Comparison of ENCODE assay signal across 19 cellular contexts in genomic region chr21:46480466-46480865, GRCh38. TPM values are rescaled to one million over a fixed set of nuclear protein-coding genes. Genes with fewer than 3 reads are reported as not detected.
A peak's percentile ranks its signal among the peaks of the same experiment; 100 is the strongest.
DNase-seq lines count a peak whose midpoint lies in the region; ATAC-seq and TF ChIP-seq lines count a peak whose summit lies in the region.
"Had no signal": no experiment of that assay in that cellular context is flagged by ENCODE, and none has a peak within 500 bp of the region (broad histone marks: within the 10 kb centered on the region; RNA-seq: fewer than 3 reads in every experiment).

No MANE protein-coding gene starts in this region.

- no peaks in the 10 kb centered on the region for H4K20me1 ChIP-seq in PC-9 (ENCODE audit: insufficient read depth)

- POLR2A ChIA-PET in naive thymus-derived CD8-positive, alpha-beta T cell (lab: Charles Lee), result no interaction called here
- POLR2A ChIA-PET in PC-9 (lab: Charles Lee; ENCODE audit: unreplicated experiment), result no interaction called here

- TF ChIP-seq CTCF in progenitor cell of endocrine pancreas (IDR thresholded peaks at IDR 0.05; ENCODE audit: unreplicated experiment) (no peak), PC-9 (conservative IDR thresholded peaks at IDR 0.05) (no peak)

- intact Hi-C loops in PC-9 (cut with micrococcal nuclease; ENCODE audit: unreplicated experiment), result no loop called here

- H3K4me2 ChIP-seq in PC-9, result no peak overlapping the region
- H3K4me2 ChIP-seq: BLaER1 had no signal

- H3K4me1 ChIP-seq in PC-9 (replicated peaks; ENCODE audit: insufficient read depth), result no peaks in the 10 kb centered on the region
- H3K4me1 ChIP-seq: BLaER1 had no signal

- H3K36me3 ChIP-seq in PC-9 (ENCODE audit: low read depth), result no peaks in the 10 kb centered on the region

- H3K79me2 ChIP-seq in PC-9 (ENCODE audit: low read depth), result no peaks in the 10 kb centered on the region

- CTCF ChIA-PET in PC-9 (lab: Charles Lee), result no interaction called here

- H3K9me3 Mint-ChIP-seq in activated T-helper 17 cell treated with anti-CD3 and anti-CD28 coated beads, Interleukin-2, amount 50 U/mL, for 72 hours, result no peaks in the 10 kb centered on the region
- H3K9me3 Mint-ChIP-seq in naive thymus-derived CD8-positive, alpha-beta T cell, result no peaks in the 10 kb centered on the region
- no peaks in the 10 kb centered on the region for H3K9me3 Mint-ChIP-seq in progenitor cell of endocrine pancreas (ENCODE audit: low read depth)
- no peaks in the 10 kb centered on the region for H3K9me3 Mint-ChIP-seq in stimulated activated naive B cell treated with anti-CD40 and anti-IgM and Interleukin-4, amounts not matched to agents 10 μg/mL and 1 μg/mL and 100 μg/mL, for 72 hours
- H3K9me3 Mint-ChIP-seq: CD14-positive monocyte; CD4-positive, alpha-beta memory T cell; HFFc6 had no signal

- H3K4me3 ChIP-seq in PC-9, result no peak overlapping the region
- H3K4me3 ChIP-seq: BLaER1 had no signal

- no peaks in the 10 kb centered on the region for H3K27me3 Mint-ChIP-seq in activated T-helper 17 cell treated with anti-CD3 and anti-CD28 coated beads, Interleukin-2, amount 50 U/mL, for 72 hours
- no peaks in the 10 kb centered on the region for H3K27me3 Mint-ChIP-seq in naive thymus-derived CD8-positive, alpha-beta T cell
- H3K27me3 Mint-ChIP-seq in progenitor cell of endocrine pancreas, result no peaks in the 10 kb centered on the region
- H3K27me3 Mint-ChIP-seq in stimulated activated naive B cell treated with anti-CD40 and anti-IgM and Interleukin-4, amounts not matched to agents 10 μg/mL and 1 μg/mL and 100 μg/mL, for 72 hours, result no peaks in the 10 kb centered on the region
- H3K27me3 Mint-ChIP-seq: CD4-positive, alpha-beta memory T cell had no signal

- peak overlapping the region; percentile 16 for H3K27ac Mint-ChIP-seq in activated T-helper 17 cell treated with anti-CD3 and anti-CD28 coated beads, Interleukin-2, amount 50 U/mL, for 72 hours
- H3K27ac Mint-ChIP-seq in naive thymus-derived CD8-positive, alpha-beta T cell, result peak overlapping the region in 7 of 10 donors; percentile 15 to 71 (median 37)
- H3K27ac Mint-ChIP-seq in progenitor cell of endocrine pancreas, result peak overlapping the region; percentile 70
- no peak overlapping the region for H3K27ac Mint-ChIP-seq in stimulated activated naive B cell treated with anti-CD40 and anti-IgM and Interleukin-4, amounts not matched to agents 10 μg/mL and 1 μg/mL and 100 μg/mL, for 72 hours
- H3K27ac Mint-ChIP-seq: HFFc6 had no signal

- DNase-seq in left lobe of liver (ENCODE audit: low spot score) (peak; percentile 88), progenitor cell of endocrine pancreas (ENCODE audit: low spot score, unreplicated experiment) (no peak), NOMO-1 treated with dmso at 0.1 percent for 144 hours (lab: John Stamatoyannopoulos, UW; ENCODE audit: unreplicated experiment) (no peak), PC-9 (no peak)
- no peak for DNase-seq in naive thymus-derived CD8-positive, alpha-beta T cell
- no peak for DNase-seq in stimulated activated naive B cell treated with anti-CD40 and anti-IgM and Interleukin-4, amounts not matched to agents 10 μg/mL and 1 μg/mL and 100 μg/mL, for 72 hours
- DNase-seq: 8988T; CD4-positive, alpha-beta memory T cell; DMS153; DMS79; GDM1; GOT3; H7; HFFc6 had no signal

- no peaks in the 10 kb centered on the region for H3K27me3 ChIP-seq in PC-9 (ENCODE audit: insufficient read depth, low read depth)
- H3K27me3 ChIP-seq: BLaER1 had no signal

- no peaks in the 10 kb centered on the region for H3K9me2 ChIP-seq in PC-9 (ENCODE audit: insufficient read depth)

- no peak overlapping the region for H3K27ac ChIP-seq in PC-9
- H3K27ac ChIP-seq: BLaER1 had no signal

- H2AFZ ChIP-seq in PC-9, result no peak overlapping the region

- H3K4me3 Mint-ChIP-seq in activated T-helper 17 cell treated with anti-CD3 and anti-CD28 coated beads, Interleukin-2, amount 50 U/mL, for 72 hours, result no peak overlapping the region
- H3K4me3 Mint-ChIP-seq in naive thymus-derived CD8-positive, alpha-beta T cell, result no peak overlapping the region
- H3K4me3 Mint-ChIP-seq in progenitor cell of endocrine pancreas (ENCODE audit: low read depth), result no peak overlapping the region
- H3K4me3 Mint-ChIP-seq in stimulated activated naive B cell treated with anti-CD40 and anti-IgM and Interleukin-4, amounts not matched to agents 10 μg/mL and 1 μg/mL and 100 μg/mL, for 72 hours, result no peak overlapping the region
- H3K4me3 Mint-ChIP-seq: CD14-positive monocyte; CD4-positive, alpha-beta memory T cell; HFFc6 had no signal

- H3F3A ChIP-seq in PC-9 (ENCODE audit: insufficient read depth, low read depth), result no peaks in the 10 kb centered on the region

- peaks cover 19% of the 10 kb centered on the region for H3K4me1 Mint-ChIP-seq in activated T-helper 17 cell treated with anti-CD3 and anti-CD28 coated beads, Interleukin-2, amount 50 U/mL, for 72 hours
- peaks cover 23 to 82% (median 57%) of the 10 kb centered on the region in 4 donors for H3K4me1 Mint-ChIP-seq in naive thymus-derived CD8-positive, alpha-beta T cell
- no peaks in the 10 kb centered on the region for H3K4me1 Mint-ChIP-seq in progenitor cell of endocrine pancreas (ENCODE audit: low read depth)
- H3K4me1 Mint-ChIP-seq in stimulated activated naive B cell treated with anti-CD40 and anti-IgM and Interleukin-4, amounts not matched to agents 10 μg/mL and 1 μg/mL and 100 μg/mL, for 72 hours, result peaks cover 2 to 10% of the 10 kb centered on the region in 2 donors

- H3K36me3 Mint-ChIP-seq in activated T-helper 17 cell treated with anti-CD3 and anti-CD28 coated beads, Interleukin-2, amount 50 U/mL, for 72 hours (ENCODE audit: low read depth), result peaks cover 56% of the 10 kb centered on the region
- peaks cover 0 to 54% (median 24%) of the 10 kb centered on the region in 3 donors for H3K36me3 Mint-ChIP-seq in naive thymus-derived CD8-positive, alpha-beta T cell
- H3K36me3 Mint-ChIP-seq in progenitor cell of endocrine pancreas (ENCODE audit: insufficient read depth), result peaks cover 18% of the 10 kb centered on the region
- H3K36me3 Mint-ChIP-seq in stimulated activated naive B cell treated with anti-CD40 and anti-IgM and Interleukin-4, amounts not matched to agents 10 μg/mL and 1 μg/mL and 100 μg/mL, for 72 hours, result peaks cover 17 to 19% of the 10 kb centered on the region in 2 donors

- H3K9me3 ChIP-seq in PC-9 (ENCODE audit: insufficient read depth, low read depth), result no peaks in the 10 kb centered on the region

- BruUV-seq in PC-9 (replicated peaks; lab: Mats Ljungman, UMichigan), result no TSS peak

- no peak for ATAC-seq in activated T-helper 17 cell treated with anti-CD3 and anti-CD28 coated beads, Interleukin-2, amount 50 U/mL, for 72 hours (replicated peaks)
- peak; percentile 95 for ATAC-seq in left lobe of liver
- ATAC-seq in naive thymus-derived CD8-positive, alpha-beta T cell, result no peak
- ATAC-seq in stimulated activated naive B cell treated with anti-CD40 and anti-IgM and Interleukin-4, amounts not matched to agents 10 μg/mL and 1 μg/mL and 100 μg/mL, for 72 hours (replicated peaks), result no peak
- ATAC-seq in GM18520 (IDR thresholded peaks at IDR 0.05; ENCODE audit: unreplicated experiment), result no peak
- ATAC-seq: HCT116 had no signal

RNA-seq across cellular contexts. Expression of gene DIP2A, which starts 21.8 kb away (rescaled TPM):
- total RNA-seq in activated T-helper 17 cell treated with anti-CD3 and anti-CD28 coated beads, Interleukin-2, amount 50 U/mL, for 72 hours, result 10 to 100 TPM; 43.6 to 49.3 TPM
- total RNA-seq in left lobe of liver, result 15.2 TPM
- 100 to 1,000 TPM; 158 to 163 TPM for total RNA-seq in naive thymus-derived CD8-positive, alpha-beta T cell
- polyA plus RNA-seq in naive thymus-derived CD8-positive, alpha-beta T cell, result 10 to 100 TPM; 26.8 to 33.6 (median 28.6) TPM
- 70.2 and 70.7 TPM in 2 replicates for total RNA-seq in progenitor cell of endocrine pancreas
- 39.9 and 44.6 TPM in 2 replicates for total RNA-seq in PC-9 (2021)
